ENCODE assay signal across 13 cellular contexts in genomic region chr7:135923700-135924261, GRCh38. TPM values are rescaled to one million over a fixed set of nuclear protein-coding genes. Genes with fewer than 3 reads are reported as not detected.
A peak's percentile ranks its signal among the peaks of the same experiment; 100 is the strongest.
DNase-seq lines count a peak whose midpoint lies in the region; ATAC-seq and TF ChIP-seq lines count a peak whose summit lies in the region.
"Had no signal": no experiment of that assay in that cellular context is flagged by ENCODE, and none has a peak within 500 bp of the region (broad histone marks: within the 10 kb centered on the region; RNA-seq: fewer than 3 reads in every experiment).

No MANE protein-coding gene starts in this region.

- no peak overlapping the region for H3K4me3 ChIP-seq in fibroblast of the aortic adventitia (ENCODE audit: low read depth, low read length)
- H3K4me3 ChIP-seq: left ventricle myocardium inferior, uterus had no signal

- H3K9me3 Mint-ChIP-seq in type B pancreatic cell (peaks cover 4% of the 10 kb centered on the region), natural killer cell (no peaks in the 10 kb centered on the region)

- TF ChIP-seq CTCF in fibroblast of the aortic adventitia (IDR thresholded peaks at IDR 0.05; ENCODE audit: insufficient read depth, low read length): no peak
- TF ChIP-seq CTCF in type B pancreatic cell (conservative IDR thresholded peaks at IDR 0.05): no peak
- TF ChIP-seq CTCF in natural killer cell (IDR thresholded peaks at IDR 0.05): no peak

- H3K36me3 Mint-ChIP-seq in type B pancreatic cell (peaks cover 20% of the 10 kb centered on the region), natural killer cell (no peaks in the 10 kb centered on the region)

- H3K27ac Mint-ChIP-seq in type B pancreatic cell (peak overlapping the region; percentile 57), natural killer cell (peak overlapping the region in 1 of 2 donors; percentile 11)

- no peak for DNase-seq in activated CD4-positive, CD25-positive, alpha-beta regulatory T cell treated with anti-CD3 and anti-CD28 coated beads, Interleukin-2, amount 50 U/mL, for 72 hours
- peak; percentile 72 to 92 for DNase-seq in SW 1271 (lab: John Stamatoyannopoulos, UW)
- peak; percentile 87 for DNase-seq in fibroblast of the aortic adventitia (ENCODE audit: low read depth)
- DNase-seq in type B pancreatic cell (ENCODE audit: extremely low spot score, unreplicated experiment): no peak
- no peak for DNase-seq in NCI-H510A (lab: John Stamatoyannopoulos, UW)
- DNase-seq in natural killer cell: no peak
- DNase-seq: BE2C; left ventricle myocardium inferior; NCI-H446 treated with DMSO at 0.1 percent for 48 hours; stimulated activated CD4-positive, alpha-beta T cell treated with anti-CD3 and anti-CD28 coated beads, Interleukin-2, amount 100 ng/mL, for 48 hours; uterus had no signal

- H3K27me3 Mint-ChIP-seq in type B pancreatic cell: no peaks in the 10 kb centered on the region
- no peaks in the 10 kb centered on the region for H3K27me3 Mint-ChIP-seq in natural killer cell (ENCODE audit: low read depth in 2 of 2)

- H3K4me1 Mint-ChIP-seq in type B pancreatic cell (ENCODE audit: unreplicated experiment) (peaks cover 7% of the 10 kb centered on the region), natural killer cell (peaks cover 30 to 33% of the 10 kb centered on the region in 2 donors)

- ATAC-seq in activated CD4-positive, CD25-positive, alpha-beta regulatory T cell treated with anti-CD3 and anti-CD28 coated beads, Interleukin-2, amount 50 U/mL, for 24 hours: peak; percentile 64 to 71
- ATAC-seq in natural killer cell: no peak
- ATAC-seq in HG03469 (IDR thresholded peaks at IDR 0.05; ENCODE audit: unreplicated experiment): no peak

- intact Hi-C loops in natural killer cell (cut with micrococcal nuclease): no loop called here

- H3K4me3 Mint-ChIP-seq in type B pancreatic cell: no peak overlapping the region
- H3K4me3 Mint-ChIP-seq in natural killer cell: no peak overlapping the region

RNA-seq across cellular contexts. Expression of gene MTPN, which starts 53.4 kb away (rescaled TPM):
- total RNA-seq in fibroblast of the aortic adventitia (ENCODE audit: low replicate concordance): 87.7 and 172 TPM in 2 replicates
- 104 and 110 TPM in 2 replicates for total RNA-seq in type B pancreatic cell (ENCODE audit: low replicate concordance)
- total RNA-seq in natural killer cell: 100 to 1,000 TPM; 161 to 170 (median 165) TPM

Comparison
In these comparisons a context has a peak if more than half of its experiments do, and no peak if none do; other contexts are left out.
1. ATAC-seq: peak in activated CD4-positive, CD25-positive, alpha-beta regulatory T cell treated with anti-CD3 and anti-CD28 coated beads, Interleukin-2, amount 50 U/mL, for 24 hours (2 of 2); none in natural killer cell (0 of 3) and HG03469 (single experiment).
2. DNase-seq: peak in SW 1271 (2 of 2) and fibroblast of the aortic adventitia (single experiment); none in activated CD4-positive, CD25-positive, alpha-beta regulatory T cell treated with anti-CD3 and anti-CD28 coated beads, Interleukin-2, amount 50 U/mL, for 72 hours (single experiment), type B pancreatic cell (single experiment), NCI-H510A (single experiment) and natural killer cell (single experiment).